ENCODE assay signal across 8 cellular contexts in the genomic region with DNA sequence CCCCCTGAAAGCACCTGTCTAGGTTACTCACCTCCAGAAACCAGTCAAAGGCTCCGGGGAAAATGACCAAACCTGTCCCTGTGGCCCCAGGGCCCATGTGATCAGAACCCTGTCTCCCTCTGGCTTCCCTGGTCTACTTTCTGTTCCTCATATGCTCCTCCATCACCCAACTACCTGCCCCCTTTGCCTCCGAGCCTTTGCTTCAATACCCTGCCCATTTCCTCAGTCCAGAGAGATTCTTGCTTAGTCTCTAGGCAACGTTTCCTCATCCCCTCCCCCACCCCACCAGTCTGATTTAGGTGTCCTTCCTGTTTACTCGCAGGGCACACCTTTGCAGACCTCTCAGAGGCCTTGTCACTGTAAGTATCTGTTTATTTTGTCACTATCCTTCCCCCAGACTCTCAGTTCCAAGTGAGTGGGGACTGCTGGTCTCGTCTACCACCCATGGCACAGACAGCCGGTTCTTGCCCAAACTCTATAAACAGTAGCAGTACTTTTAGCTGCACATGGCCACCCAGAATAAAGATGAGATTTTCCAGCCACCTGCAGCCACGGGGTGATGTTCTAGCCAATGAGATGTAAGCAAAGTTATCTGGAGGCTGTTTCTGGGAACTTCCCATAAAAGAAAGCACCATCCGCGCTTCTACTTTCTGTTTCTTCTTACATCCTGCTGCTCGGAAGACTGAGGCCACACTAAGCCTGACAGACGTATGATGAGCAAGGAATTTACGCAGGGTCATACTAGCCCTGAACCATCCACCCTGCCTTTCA. TPM values are rescaled to one million over a fixed set of nuclear protein-coding genes. Genes with fewer than 3 reads are reported as not detected.
DNase-seq lines count a peak whose midpoint lies in the region; ATAC-seq, FAIRE-seq and TF ChIP-seq lines count a peak whose summit lies in the region.

No MANE protein-coding gene starts in this region.

- no peaks in the 10 kb centered on the region for H3K36me3 ChIP-seq in effector memory CD4-positive, alpha-beta T cell (ENCODE audit: control insufficient read depth, insufficient read depth, low read length)

- H3K4me1 ChIP-seq in effector memory CD4-positive, alpha-beta T cell (ENCODE audit: control insufficient read depth, insufficient read depth, low read length, poor library complexity, severe bottlenecking), result peaks cover 67% of the 10 kb centered on the region

- no peaks in the 10 kb centered on the region for H3K9me3 ChIP-seq in effector memory CD4-positive, alpha-beta T cell (ENCODE audit: control insufficient read depth, low read length)

- H3K4me1 Mint-ChIP-seq in WTC11, result peaks cover 61% of the 10 kb centered on the region

- no peak overlapping the region; the same call in 1 of the 2 replicates for H3K4me3 Mint-ChIP-seq in WTC11

- H3K27me3 ChIP-seq in effector memory CD4-positive, alpha-beta T cell (replicated peaks; ENCODE audit: control insufficient read depth, insufficient read depth, low read length, poor library complexity, severe bottlenecking), result no peaks in the 10 kb centered on the region

- H3K27ac Mint-ChIP-seq in WTC11, result peak overlapping the region; percentile 82

- ATAC-seq in HG03066 (IDR thresholded peaks at IDR 0.05; ENCODE audit: low read depth, unreplicated experiment) (peak; percentile 83), WTC11 (peak; percentile 70)

- H3K27ac ChIP-seq in effector memory CD4-positive, alpha-beta T cell (ENCODE audit: insufficient read depth, low read length, poor library complexity, severe bottlenecking), result peak overlapping the region; percentile 98

- DNase-seq in GM19238 (ENCODE audit: insufficient read length, low spot score) (peak; percentile 42), WTC11 (ENCODE audit: low spot score) (no peak), NCI-H1436 treated with DMSO at 0.1 percent for 48 hours (lab: John Stamatoyannopoulos, UW) (no peak), mesenteric fat pad (ENCODE audit: low spot score) (no peak), H54 (ENCODE audit: insufficient read length, low spot score) (no peak)
- DNase-seq in effector memory CD4-positive, alpha-beta T cell, result peak; percentile 56 to 71 (median 70)
- peak; percentile 60 for DNase-seq in stimulated activated CD4-positive, alpha-beta T cell treated with anti-CD3 and anti-CD28 coated beads, Interleukin-4, amount 100 ng/mL, for 1 hour

- peaks cover 10% of the 10 kb centered on the region for H3K36me3 Mint-ChIP-seq in WTC11

- CTCF ChIA-PET in WTC11 (lab: Charles Lee), result interaction anchor here (1.0 kb wide), 1 partner anchor 9 kb away, joined by 3 read pairs; no protein-coding TSS in a partner anchor

- no peak for FAIRE-seq in H54 (lab: Jason Lieb, UNC)

- H3K4me3 ChIP-seq in effector memory CD4-positive, alpha-beta T cell (ENCODE audit: insufficient read depth, low read depth, low read length, poor library complexity, severe bottlenecking), result peak overlapping the region; percentile 48

- TF ChIP-seq CTCF in WTC11 (IDR thresholded peaks at IDR 0.05), result no peak

- TF ChIP-seq POLR2A in H54 (IDR thresholded peaks at IDR 0.05; ENCODE audit: low read depth, low read length), result no peak

- H3K27me3 Mint-ChIP-seq in WTC11 (ENCODE audit: low read depth), result no peaks in the 10 kb centered on the region

- H3K9me3 Mint-ChIP-seq in WTC11, result no peaks in the 10 kb centered on the region

- POLR2A ChIA-PET in WTC11 (lab: Charles Lee), result no interaction called here

TF ChIP-seq in WTC11, 78 proteins besides CTCF, POLR2A, EP300 and RAD21:
- TF ChIP-seq OVOL2 (CRISPR knock-in tag; IDR thresholded peaks at IDR 0.05; ENCODE audit: borderline replicate concordance), result no peak
- TF ChIP-seq, protein P1, sequence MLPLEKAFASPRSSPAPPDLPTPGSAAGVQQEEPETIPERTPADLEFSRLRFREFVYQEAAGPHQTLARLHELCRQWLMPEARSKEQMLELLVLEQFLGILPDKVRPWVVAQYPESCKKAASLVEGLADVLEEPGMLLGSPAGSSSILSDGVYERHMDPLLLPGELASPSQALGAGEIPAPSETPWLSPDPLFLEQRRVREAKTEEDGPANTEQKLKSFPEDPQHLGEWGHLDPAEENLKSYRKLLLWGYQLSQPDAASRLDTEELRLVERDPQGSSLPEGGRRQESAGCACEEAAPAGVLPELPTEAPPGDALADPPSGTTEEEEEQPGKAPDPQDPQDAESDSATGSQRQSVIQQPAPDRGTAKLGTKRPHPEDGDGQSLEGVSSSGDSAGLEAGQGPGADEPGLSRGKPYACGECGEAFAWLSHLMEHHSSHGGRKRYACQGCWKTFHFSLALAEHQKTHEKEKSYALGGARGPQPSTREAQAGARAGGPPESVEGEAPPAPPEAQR (CRISPR knock-in tag; IDR thresholded peaks at IDR 0.05), result no peak
- no peak for TF ChIP-seq ZNF232 (CRISPR knock-in tag; IDR thresholded peaks at IDR 0.05)
- TF ChIP-seq ZNF423 (CRISPR knock-in tag; IDR thresholded peaks at IDR 0.05), result no peak
- no peak for TF ChIP-seq NFYB (CRISPR knock-in tag; conservative IDR thresholded peaks at IDR 0.05; ENCODE audit: low read depth)
- no peak for TF ChIP-seq ZNF121 (CRISPR knock-in tag; IDR thresholded peaks at IDR 0.05)
- TF ChIP-seq, protein P2, sequence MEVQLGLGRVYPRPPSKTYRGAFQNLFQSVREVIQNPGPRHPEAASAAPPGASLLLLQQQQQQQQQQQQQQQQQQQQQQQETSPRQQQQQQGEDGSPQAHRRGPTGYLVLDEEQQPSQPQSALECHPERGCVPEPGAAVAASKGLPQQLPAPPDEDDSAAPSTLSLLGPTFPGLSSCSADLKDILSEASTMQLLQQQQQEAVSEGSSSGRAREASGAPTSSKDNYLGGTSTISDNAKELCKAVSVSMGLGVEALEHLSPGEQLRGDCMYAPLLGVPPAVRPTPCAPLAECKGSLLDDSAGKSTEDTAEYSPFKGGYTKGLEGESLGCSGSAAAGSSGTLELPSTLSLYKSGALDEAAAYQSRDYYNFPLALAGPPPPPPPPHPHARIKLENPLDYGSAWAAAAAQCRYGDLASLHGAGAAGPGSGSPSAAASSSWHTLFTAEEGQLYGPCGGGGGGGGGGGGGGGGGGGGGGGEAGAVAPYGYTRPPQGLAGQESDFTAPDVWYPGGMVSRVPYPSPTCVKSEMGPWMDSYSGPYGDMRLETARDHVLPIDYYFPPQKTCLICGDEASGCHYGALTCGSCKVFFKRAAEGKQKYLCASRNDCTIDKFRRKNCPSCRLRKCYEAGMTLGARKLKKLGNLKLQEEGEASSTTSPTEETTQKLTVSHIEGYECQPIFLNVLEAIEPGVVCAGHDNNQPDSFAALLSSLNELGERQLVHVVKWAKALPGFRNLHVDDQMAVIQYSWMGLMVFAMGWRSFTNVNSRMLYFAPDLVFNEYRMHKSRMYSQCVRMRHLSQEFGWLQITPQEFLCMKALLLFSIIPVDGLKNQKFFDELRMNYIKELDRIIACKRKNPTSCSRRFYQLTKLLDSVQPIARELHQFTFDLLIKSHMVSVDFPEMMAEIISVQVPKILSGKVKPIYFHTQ (CRISPR knock-in tag; IDR thresholded peaks at IDR 0.05), result no peak
- TF ChIP-seq, protein P3, sequence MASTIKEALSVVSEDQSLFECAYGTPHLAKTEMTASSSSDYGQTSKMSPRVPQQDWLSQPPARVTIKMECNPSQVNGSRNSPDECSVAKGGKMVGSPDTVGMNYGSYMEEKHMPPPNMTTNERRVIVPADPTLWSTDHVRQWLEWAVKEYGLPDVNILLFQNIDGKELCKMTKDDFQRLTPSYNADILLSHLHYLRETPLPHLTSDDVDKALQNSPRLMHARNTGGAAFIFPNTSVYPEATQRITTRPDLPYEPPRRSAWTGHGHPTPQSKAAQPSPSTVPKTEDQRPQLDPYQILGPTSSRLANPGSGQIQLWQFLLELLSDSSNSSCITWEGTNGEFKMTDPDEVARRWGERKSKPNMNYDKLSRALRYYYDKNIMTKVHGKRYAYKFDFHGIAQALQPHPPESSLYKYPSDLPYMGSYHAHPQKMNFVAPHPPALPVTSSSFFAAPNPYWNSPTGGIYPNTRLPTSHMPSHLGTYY (CRISPR knock-in tag; IDR thresholded peaks at IDR 0.05), result no peak
- TF ChIP-seq, protein P4, sequence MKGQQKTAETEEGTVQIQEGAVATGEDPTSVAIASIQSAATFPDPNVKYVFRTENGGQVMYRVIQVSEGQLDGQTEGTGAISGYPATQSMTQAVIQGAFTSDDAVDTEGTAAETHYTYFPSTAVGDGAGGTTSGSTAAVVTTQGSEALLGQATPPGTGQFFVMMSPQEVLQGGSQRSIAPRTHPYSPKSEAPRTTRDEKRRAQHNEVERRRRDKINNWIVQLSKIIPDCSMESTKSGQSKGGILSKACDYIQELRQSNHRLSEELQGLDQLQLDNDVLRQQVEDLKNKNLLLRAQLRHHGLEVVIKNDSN (CRISPR knock-in tag; IDR thresholded peaks at IDR 0.05), result no peak

RNA-seq across cellular contexts. Expression of a gene that starts 13.3 kb away (rescaled TPM):
- total RNA-seq in WTC11 (2021) (122 to 139 TPM (median 137 TPM) in 3 replicates), mesenteric fat pad (392 TPM)

Comparison
In these comparisons a context has a peak if more than half of its experiments do, and no peak if none do; other contexts are left out.
1. DNase-seq: peak in GM19238 (single experiment), effector memory CD4-positive, alpha-beta T cell (3 of 3) and stimulated activated CD4-positive, alpha-beta T cell treated with anti-CD3 and anti-CD28 coated beads, Interleukin-4, amount 100 ng/mL, for 1 hour (single experiment); none in WTC11 (single experiment), NCI-H1436 treated with DMSO at 0.1 percent for 48 hours (single experiment), mesenteric fat pad (single experiment) and H54 (single experiment).